1 cellular context compared by ENCODE assay signal in genomic region chr14:91303091-91303923, GRCh38.
TF ChIP-seq lines count a peak whose summit lies in the region.

No MANE protein-coding gene starts in this region.

TF ChIP-seq in H1, 55 proteins besides CTCF, POLR2A, EP300 and RAD21 (continued from another document):
- TF ChIP-seq, protein P1, sequence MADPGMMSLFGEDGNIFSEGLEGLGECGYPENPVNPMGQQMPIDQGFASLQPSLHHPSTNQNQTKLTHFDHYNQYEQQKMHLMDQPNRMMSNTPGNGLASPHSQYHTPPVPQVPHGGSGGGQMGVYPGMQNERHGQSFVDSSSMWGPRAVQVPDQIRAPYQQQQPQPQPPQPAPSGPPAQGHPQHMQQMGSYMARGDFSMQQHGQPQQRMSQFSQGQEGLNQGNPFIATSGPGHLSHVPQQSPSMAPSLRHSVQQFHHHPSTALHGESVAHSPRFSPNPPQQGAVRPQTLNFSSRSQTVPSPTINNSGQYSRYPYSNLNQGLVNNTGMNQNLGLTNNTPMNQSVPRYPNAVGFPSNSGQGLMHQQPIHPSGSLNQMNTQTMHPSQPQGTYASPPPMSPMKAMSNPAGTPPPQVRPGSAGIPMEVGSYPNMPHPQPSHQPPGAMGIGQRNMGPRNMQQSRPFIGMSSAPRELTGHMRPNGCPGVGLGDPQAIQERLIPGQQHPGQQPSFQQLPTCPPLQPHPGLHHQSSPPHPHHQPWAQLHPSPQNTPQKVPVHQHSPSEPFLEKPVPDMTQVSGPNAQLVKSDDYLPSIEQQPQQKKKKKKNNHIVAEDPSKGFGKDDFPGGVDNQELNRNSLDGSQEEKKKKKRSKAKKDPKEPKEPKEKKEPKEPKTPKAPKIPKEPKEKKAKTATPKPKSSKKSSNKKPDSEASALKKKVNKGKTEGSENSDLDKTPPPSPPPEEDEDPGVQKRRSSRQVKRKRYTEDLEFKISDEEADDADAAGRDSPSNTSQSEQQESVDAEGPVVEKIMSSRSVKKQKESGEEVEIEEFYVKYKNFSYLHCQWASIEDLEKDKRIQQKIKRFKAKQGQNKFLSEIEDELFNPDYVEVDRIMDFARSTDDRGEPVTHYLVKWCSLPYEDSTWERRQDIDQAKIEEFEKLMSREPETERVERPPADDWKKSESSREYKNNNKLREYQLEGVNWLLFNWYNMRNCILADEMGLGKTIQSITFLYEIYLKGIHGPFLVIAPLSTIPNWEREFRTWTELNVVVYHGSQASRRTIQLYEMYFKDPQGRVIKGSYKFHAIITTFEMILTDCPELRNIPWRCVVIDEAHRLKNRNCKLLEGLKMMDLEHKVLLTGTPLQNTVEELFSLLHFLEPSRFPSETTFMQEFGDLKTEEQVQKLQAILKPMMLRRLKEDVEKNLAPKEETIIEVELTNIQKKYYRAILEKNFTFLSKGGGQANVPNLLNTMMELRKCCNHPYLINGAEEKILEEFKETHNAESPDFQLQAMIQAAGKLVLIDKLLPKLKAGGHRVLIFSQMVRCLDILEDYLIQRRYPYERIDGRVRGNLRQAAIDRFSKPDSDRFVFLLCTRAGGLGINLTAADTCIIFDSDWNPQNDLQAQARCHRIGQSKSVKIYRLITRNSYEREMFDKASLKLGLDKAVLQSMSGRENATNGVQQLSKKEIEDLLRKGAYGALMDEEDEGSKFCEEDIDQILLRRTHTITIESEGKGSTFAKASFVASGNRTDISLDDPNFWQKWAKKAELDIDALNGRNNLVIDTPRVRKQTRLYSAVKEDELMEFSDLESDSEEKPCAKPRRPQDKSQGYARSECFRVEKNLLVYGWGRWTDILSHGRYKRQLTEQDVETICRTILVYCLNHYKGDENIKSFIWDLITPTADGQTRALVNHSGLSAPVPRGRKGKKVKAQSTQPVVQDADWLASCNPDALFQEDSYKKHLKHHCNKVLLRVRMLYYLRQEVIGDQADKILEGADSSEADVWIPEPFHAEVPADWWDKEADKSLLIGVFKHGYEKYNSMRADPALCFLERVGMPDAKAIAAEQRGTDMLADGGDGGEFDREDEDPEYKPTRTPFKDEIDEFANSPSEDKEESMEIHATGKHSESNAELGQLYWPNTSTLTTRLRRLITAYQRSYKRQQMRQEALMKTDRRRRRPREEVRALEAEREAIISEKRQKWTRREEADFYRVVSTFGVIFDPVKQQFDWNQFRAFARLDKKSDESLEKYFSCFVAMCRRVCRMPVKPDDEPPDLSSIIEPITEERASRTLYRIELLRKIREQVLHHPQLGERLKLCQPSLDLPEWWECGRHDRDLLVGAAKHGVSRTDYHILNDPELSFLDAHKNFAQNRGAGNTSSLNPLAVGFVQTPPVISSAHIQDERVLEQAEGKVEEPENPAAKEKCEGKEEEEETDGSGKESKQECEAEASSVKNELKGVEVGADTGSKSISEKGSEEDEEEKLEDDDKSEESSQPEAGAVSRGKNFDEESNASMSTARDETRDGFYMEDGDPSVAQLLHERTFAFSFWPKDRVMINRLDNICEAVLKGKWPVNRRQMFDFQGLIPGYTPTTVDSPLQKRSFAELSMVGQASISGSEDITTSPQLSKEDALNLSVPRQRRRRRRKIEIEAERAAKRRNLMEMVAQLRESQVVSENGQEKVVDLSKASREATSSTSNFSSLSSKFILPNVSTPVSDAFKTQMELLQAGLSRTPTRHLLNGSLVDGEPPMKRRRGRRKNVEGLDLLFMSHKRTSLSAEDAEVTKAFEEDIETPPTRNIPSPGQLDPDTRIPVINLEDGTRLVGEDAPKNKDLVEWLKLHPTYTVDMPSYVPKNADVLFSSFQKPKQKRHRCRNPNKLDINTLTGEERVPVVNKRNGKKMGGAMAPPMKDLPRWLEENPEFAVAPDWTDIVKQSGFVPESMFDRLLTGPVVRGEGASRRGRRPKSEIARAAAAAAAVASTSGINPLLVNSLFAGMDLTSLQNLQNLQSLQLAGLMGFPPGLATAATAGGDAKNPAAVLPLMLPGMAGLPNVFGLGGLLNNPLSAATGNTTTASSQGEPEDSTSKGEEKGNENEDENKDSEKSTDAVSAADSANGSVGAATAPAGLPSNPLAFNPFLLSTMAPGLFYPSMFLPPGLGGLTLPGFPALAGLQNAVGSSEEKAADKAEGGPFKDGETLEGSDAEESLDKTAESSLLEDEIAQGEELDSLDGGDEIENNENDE (IDR thresholded peaks at IDR 0.05; ENCODE audit: insufficient replicate concordance, low read length), result no peak
- TF ChIP-seq TBP (IDR thresholded peaks at IDR 0.05; ENCODE audit: low read depth, low read length), result peak; percentile 56; the same call in 1 of the 2 replicates
